Comparison of ENCODE assay signal across 8 cellular contexts in genomic region chr21:25457411-25457810, GRCh38.
DNase-seq lines count a peak whose midpoint lies in the region; ATAC-seq, FAIRE-seq and TF ChIP-seq lines count a peak whose summit lies in the region.

No MANE protein-coding gene starts in this region.

- no peak for TF ChIP-seq CTCF in fibroblast of pulmonary artery (IDR thresholded peaks at IDR 0.05; ENCODE audit: low read length, missing control alignments)

- peak; percentile 98 for FAIRE-seq in A204.1 (lab: Jason Lieb, UNC)

- DNase-seq in SIG-M5 treated with dmso at 0.1 percent for 504 hours (lab: John Stamatoyannopoulos, UW; ENCODE audit: unreplicated experiment), result peak; percentile 88
- DNase-seq in fibroblast of pulmonary artery (ENCODE audit: low read depth), result peak; percentile 64
- DNase-seq in DMS 273 treated with DMSO at 0.1 percent for 48 hours (lab: John Stamatoyannopoulos, UW), result no peak
- DNase-seq in NCI-H146 (lab: John Stamatoyannopoulos, UW), result no peak
- no peak for DNase-seq in NCI-H128 (lab: John Stamatoyannopoulos, UW; ENCODE audit: unreplicated experiment)

- peak overlapping the region; percentile 30 for H3K4me3 ChIP-seq in fibroblast of pulmonary artery (replicated peaks; ENCODE audit: low read depth, low read length)

- ATAC-seq in GM18858 (IDR thresholded peaks at IDR 0.05; ENCODE audit: unreplicated experiment) (peak; percentile 66), HG03039 (IDR thresholded peaks at IDR 0.05; ENCODE audit: unreplicated experiment) (peak; percentile 48)

Comparison
In these comparisons a context has a peak if more than half of its experiments do, and no peak if none do; other contexts are left out.
1. DNase-seq: peak in SIG-M5 treated with dmso at 0.1 percent for 504 hours (single experiment) and fibroblast of pulmonary artery (single experiment); none in DMS 273 treated with DMSO at 0.1 percent for 48 hours (single experiment), NCI-H146 (single experiment) and NCI-H128 (single experiment).